ENCODE assay signal across 8 cellular contexts in genomic region chr5:73654171-73654811, GRCh38. TPM values are rescaled to one million over a fixed set of nuclear protein-coding genes. Genes with fewer than 3 reads are reported as not detected.
DNase-seq lines count a peak whose midpoint lies in the region; ATAC-seq, FAIRE-seq and TF ChIP-seq lines count a peak whose summit lies in the region.
"Had no signal": no experiment of that assay in that cellular context is flagged by ENCODE, and none has a peak within 500 bp of the region (broad histone marks: within the 10 kb centered on the region; RNA-seq: fewer than 3 reads in every experiment).

No MANE protein-coding gene starts in this region.

- H3K27me3 ChIP-seq in H1 (replicated peaks in 1 of 4; ENCODE audit: control insufficient read depth in 3 of 4, extremely low read depth in 1 of 4, insufficient read depth in 3 of 4, low read length in 3 of 4): no peaks in the 10 kb centered on the region
- no peaks in the 10 kb centered on the region for H3K27me3 ChIP-seq in suprapubic skin

- no peak overlapping the region for H3K18ac ChIP-seq in H1 (ENCODE audit: extremely low read depth, low read length)

- H4K8ac ChIP-seq in H1 (ENCODE audit: extremely low read depth, insufficient read depth, low read length): no peak overlapping the region

- no peak overlapping the region for H3K4ac ChIP-seq in H1 (replicated peaks; ENCODE audit: insufficient read length, low read depth, low read length)

- H3K23me2 ChIP-seq in H1 (ENCODE audit: low read depth, low read length): no peaks in the 10 kb centered on the region

- H2AK5ac ChIP-seq in H1 (ENCODE audit: low read depth, low read length): no peak overlapping the region

- H3K4me3 ChIP-seq in H1 (ENCODE audit: extremely low read depth in 1 of 4, insufficient read depth in 2 of 4, low read depth in 3 of 4, low read length in 4 of 4) (no peak overlapping the region), suprapubic skin (no peak overlapping the region)

- ATAC-seq in GM21723 (IDR thresholded peaks at IDR 0.05; ENCODE audit: unreplicated experiment) (peak; percentile 64), HG03139 (IDR thresholded peaks at IDR 0.05; ENCODE audit: unreplicated experiment) (no peak)

- H3K27ac ChIP-seq in H1 (ENCODE audit: low read depth, low read length): no peak overlapping the region
- H3K27ac ChIP-seq in suprapubic skin: peak overlapping the region; percentile 83

- H3K4me1 ChIP-seq in H1 (replicated peaks in 1 of 4; ENCODE audit: control insufficient read depth in 3 of 4, insufficient read depth in 4 of 4, low read length in 3 of 4) (no peaks in the 10 kb centered on the region), suprapubic skin (peaks cover 29% of the 10 kb centered on the region)

- 91% methylated on average over 3 of the region's 3 CpGs; no CpG with 5 or more reads in 1 of the 2 experiments for WGBS in H1 (ENCODE audit: extremely low coverage in 1 of 2, insufficient coverage in 1 of 2, insufficient read length in 1 of 2, insufficient replicate concordance in 2 of 2, low coverage in 1 of 2, low lambda C conversion rate in 2 of 2, missing lambda C conversion rate in 1 of 2), 2 experiments
- WGBS in suprapubic skin: 31% methylated on average over 3 of the region's 3 CpGs

- no peak overlapping the region for H3K23ac ChIP-seq in H1 (ENCODE audit: insufficient read length)

- H2BK12ac ChIP-seq in H1 (ENCODE audit: low read depth, low read length): no peak overlapping the region

- TF ChIP-seq EP300 in H1 (IDR thresholded peaks at IDR 0.05; ENCODE audit: borderline replicate concordance in 1 of 2, low read depth in 2 of 2, low read length in 2 of 2): no peak
- no peak for TF ChIP-seq EP300 in suprapubic skin (IDR thresholded peaks at IDR 0.05)

- no peak overlapping the region for H3K56ac ChIP-seq in H1 (replicated peaks; ENCODE audit: insufficient read length, low read depth, low read length)

- H3K79me1 ChIP-seq in H1 (ENCODE audit: low read depth, low read length): no peaks in the 10 kb centered on the region

- H2BK20ac ChIP-seq in H1 (ENCODE audit: low read length): no peak overlapping the region

- H3K36me3 ChIP-seq in H1 (ENCODE audit: control insufficient read depth in 2 of 4, insufficient read depth in 4 of 4, low read length in 3 of 4) (no peaks in the 10 kb centered on the region), suprapubic skin (no peaks in the 10 kb centered on the region)

- no peak overlapping the region for H2BK15ac ChIP-seq in H1 (ENCODE audit: low read length)

- TF ChIP-seq RAD21 in H1 (IDR thresholded peaks at IDR 0.05 in 1 of 2, conservative IDR thresholded peaks at IDR 0.05 in 1 of 2; ENCODE audit: low read depth in 2 of 2, low read length in 2 of 2): no peak

- no peak overlapping the region for H3K14ac ChIP-seq in H1 (ENCODE audit: insufficient read length)

- no peak for TF ChIP-seq CTCF in H1 (IDR thresholded peaks at IDR 0.05; ENCODE audit: control extremely low read depth in 1 of 3, insufficient read depth in 1 of 3, low read depth in 1 of 3, low read length in 3 of 3)
- no peak for TF ChIP-seq CTCF in suprapubic skin (IDR thresholded peaks at IDR 0.05)

- no peak overlapping the region for H2BK120ac ChIP-seq in H1 (replicated peaks; ENCODE audit: low read depth, low read length)

- DNase-seq in HT-29 (ENCODE audit: low spot score) (peak; percentile 64), H1 (ENCODE audit: low read depth in 1 of 2, low spot score in 2 of 2) (no peak), suprapubic skin (ENCODE audit: low spot score in 2 of 2) (no peak), AG08396 (ENCODE audit: low spot score) (no peak)
- no peak for DNase-seq in activated T-cell treated with anti-CD3 and anti-CD28 coated beads, Interleukin-2, amount 50 U/mL, for 1 hour
- DNase-seq: activated CD4-positive, CD25-positive, alpha-beta regulatory T cell had no signal

- no peaks in the 10 kb centered on the region for H3K79me2 ChIP-seq in H1 (ENCODE audit: control insufficient read depth in 1 of 2, insufficient read depth in 2 of 2, low read length in 2 of 2)

- POLR2A ChIA-PET in H1 (lab: Charles Lee; ENCODE audit: partially characterized antibody): no interaction called here

- CTCF ChIA-PET in H1 (lab: Charles Lee; ENCODE audit: partially characterized antibody): interaction anchor here (0.7 to 1.8 kb wide), 4 partner anchors 21 to 64 kb away, joined by 3 to 7 read pairs (median 4); no protein-coding TSS in a partner anchor

- H2BK5ac ChIP-seq in H1 (ENCODE audit: low read depth, low read length): no peak overlapping the region

- no peak for TF ChIP-seq POLR2A in H1 (IDR thresholded peaks at IDR 0.05; ENCODE audit: control extremely low read depth in 1 of 2, low read depth in 2 of 2, low read length in 2 of 2)
- no peak for TF ChIP-seq POLR2A in suprapubic skin (IDR thresholded peaks at IDR 0.05)

- no peak overlapping the region for H2AFZ ChIP-seq in H1 (ENCODE audit: low read length)

- no peaks in the 10 kb centered on the region for H4K20me1 ChIP-seq in H1 (replicated peaks in 1 of 2; ENCODE audit: control insufficient read depth in 1 of 2, insufficient read depth in 2 of 2, low read length in 2 of 2)

- no peak for FAIRE-seq in H1 (lab: Jason Lieb, UNC)

- H3K9ac ChIP-seq in H1 (replicated peaks in 1 of 4; ENCODE audit: extremely low read depth in 1 of 4, low read depth in 3 of 4, low read length in 3 of 4): no peak overlapping the region

- H4K91ac ChIP-seq in H1 (replicated peaks; ENCODE audit: insufficient read length, low read length): no peak overlapping the region

- H3K9me3 ChIP-seq in H1 (ENCODE audit: insufficient read depth in 2 of 2, low read depth in 1 of 2, low read length in 1 of 2) (no peaks in the 10 kb centered on the region), suprapubic skin (no peaks in the 10 kb centered on the region)

- no peak overlapping the region for H3K4me2 ChIP-seq in H1 (ENCODE audit: insufficient read depth in 1 of 2, low read depth in 2 of 2, low read length in 2 of 2)

- no peak overlapping the region for H4K5ac ChIP-seq in H1 (ENCODE audit: insufficient read length, low read depth, low read length)

TF ChIP-seq in H1, 55 proteins besides CTCF, POLR2A, EP300 and RAD21:
- TF ChIP-seq MAX (IDR thresholded peaks at IDR 0.05): peak; percentile 56
- no peak for TF ChIP-seq POU5F1 (IDR thresholded peaks at IDR 0.05; ENCODE audit: low read depth, low read length)
- TF ChIP-seq E2F6 (IDR thresholded peaks at IDR 0.05): peak; percentile 39; the same call in 1 of the 2 replicates

RNA-seq across cellular contexts. Expression of gene ARHGEF28, which starts 28.3 kb away (rescaled TPM):
- 20.1 and 36.5 TPM in 2 replicates for total RNA-seq in HT-29 (2014; rRNA removed; shearing (Covaris generic))
- total RNA-seq in H1 (2021; fragmentation: NEBNext Ultra II Directional; extraction: Animal tissue kit (Norgen Biotek cat#: 25700)): 0.77 and 1.0 TPM in 2 replicates
- 0.31 and 0.33 TPM in 2 replicates for polyA plus RNA-seq in H1 (2011; rRNA removed)
- polyA plus RNA-seq in H1 (2011; cell fraction: cytosol; rRNA removed): 0.50 TPM
- polyA plus RNA-seq in H1 (2011; cell fraction: nucleus; rRNA removed): 0.71 TPM
- polyA plus RNA-seq in H1 (2012, experiment 1 of 2): 0.47 to 1.1 TPM (median 0.70 TPM) in 4 replicates
- polyA plus RNA-seq in H1 (2012, experiment 2 of 2): 0.05 TPM
- 0.30 TPM for polyA plus RNA-seq in H1 (2013, experiment 1 of 2)
- polyA plus RNA-seq in H1 (2013, experiment 2 of 2): 0.40 TPM
- 1.9 and 2.0 TPM in 2 replicates for polyA minus RNA-seq in H1 (2011; rRNA and poly(A)+ RNA removed)
- polyA minus RNA-seq in H1 (2011; cell fraction: cytosol; rRNA and poly(A)+ RNA removed): 3.9 TPM
- polyA minus RNA-seq in H1 (2011; cell fraction: nucleus; rRNA and poly(A)+ RNA removed): 3.3 TPM
- 100 to 1,000 TPM in 1 of 4 donors, 10 to 100 TPM in 3; 25.6 to 104 (median 39.1) TPM for total RNA-seq in suprapubic skin

Comparison
In these comparisons a context has a peak if more than half of its experiments do, and no peak if none do; other contexts are left out.
1. RNA of gene ARHGEF28, which starts 28.3 kb away (total RNA-seq): 25.6 to 104 TPM in suprapubic skin and 20.1 to 36.5 TPM in HT-29; 0.77 to 1.0 TPM in H1; every median in the first group is over 10 times any median in the second.